Comparison of ENCODE assay signal across 21 cellular contexts in genomic region chr11:30560345-30561106, GRCh38. TPM values are rescaled to one million over a fixed set of nuclear protein-coding genes. Genes with fewer than 3 reads are reported as not detected.
A peak's percentile ranks its signal among the peaks of the same experiment; 100 is the strongest.
DNase-seq lines count a peak whose midpoint lies in the region; ATAC-seq and TF ChIP-seq lines count a peak whose summit lies in the region.
"Had no signal": no experiment of that assay in that cellular context is flagged by ENCODE, and none has a peak within 500 bp of the region (broad histone marks: within the 10 kb centered on the region; RNA-seq: fewer than 3 reads in every experiment).

No MANE protein-coding gene starts in this region.

- no peak overlapping the region for H3K27ac Mint-ChIP-seq in activated T-helper 2 cell treated with anti-CD3 and anti-CD28 coated beads, Interferon-gamma antibody, Interleukin-2, Interleukin-4, amounts not matched to agents 10 μg/mL and 5 μg/mL and 100 μg/mL, durations not matched to agents 14 hours and 24 hours and 36 hours
- H3K27ac Mint-ChIP-seq: activated B cell treated with CpG ODN at 0.5 μM for 24 hours; CD8-positive, alpha-beta memory T cell; T-cell had no signal

- H3K27ac ChIP-seq in BLaER1 treated with 17β-estradiol and CSF1 and Interleukin-3, amounts not matched to agents 10 nM and 100 nM = no peak overlapping the region
- H3K27ac ChIP-seq in SJSA1 (peak overlapping the region; percentile 49), gastroesophageal sphincter (peak overlapping the region in 1 of 4 donors; percentile 11), ovary (no peak overlapping the region), caudate nucleus (ENCODE audit: low read depth, low read length) (no peak overlapping the region)
- H3K27ac ChIP-seq: brain microvascular endothelial cell, GM23248, neutrophil had no signal

- H3K9ac ChIP-seq in BLaER1 treated with 17β-estradiol and CSF1 and Interleukin-3, amounts not matched to agents 10 nM and 100 nM = 0 out of 22 replicates have a peak overlapping the region, but pooled peaks of 1 of the 11 experiments have one; percentile 39
- H3K9ac ChIP-seq: GM23248 had no signal

- ATAC-seq in gastroesophageal sphincter (no peak), HG02571 (IDR thresholded peaks at IDR 0.05; ENCODE audit: unreplicated experiment) (no peak)
- ATAC-seq: T-cell had no signal

- intact Hi-C loops in ovary (cut with DNase I) = no loop called here
- intact Hi-C loops in activated T-helper 2 cell treated with anti-CD3 and anti-CD28 coated beads, Interferon-gamma antibody, Interleukin-2, Interleukin-4, amounts not matched to agents 10 μg/mL and 5 μg/mL and 100 μg/mL, durations not matched to agents 14 hours and 24 hours and 36 hours (cut with micrococcal nuclease) = no loop called here

- H3K27me3 ChIP-seq in BLaER1 treated with 17β-estradiol and CSF1 and Interleukin-3, amounts not matched to agents 10 nM and 100 nM = no peaks in the 10 kb centered on the region
- no peaks in the 10 kb centered on the region for H3K27me3 ChIP-seq in SJSA1 (replicated peaks)
- H3K27me3 ChIP-seq in gastroesophageal sphincter = no peaks in the 10 kb centered on the region
- no peaks in the 10 kb centered on the region for H3K27me3 ChIP-seq in ovary
- H3K27me3 ChIP-seq: brain microvascular endothelial cell had no signal

- H3K4me2 ChIP-seq in BLaER1 treated with 17β-estradiol and CSF1 and Interleukin-3, amounts not matched to agents 10 nM and 100 nM = peak overlapping the region in 9 of 11 experiments; percentile 0 to 65 (median 21); a peak in 10 of 22 replicates

- H4K20me1 ChIP-seq in BLaER1 treated with 17β-estradiol and CSF1 and Interleukin-3, amounts not matched to agents 10 nM and 100 nM = no peaks in the 10 kb centered on the region

- TF ChIP-seq POLR2A in gastroesophageal sphincter (IDR thresholded peaks at IDR 0.05) = no peak
- no peak for TF ChIP-seq POLR2A in ovary (IDR thresholded peaks at IDR 0.05)

- H3K27me3 Mint-ChIP-seq in activated T-helper 2 cell treated with anti-CD3 and anti-CD28 coated beads, Interferon-gamma antibody, Interleukin-2, Interleukin-4, amounts not matched to agents 10 μg/mL and 5 μg/mL and 100 μg/mL, durations not matched to agents 14 hours and 24 hours and 36 hours (ENCODE audit: low read depth) = no peaks in the 10 kb centered on the region
- H3K27me3 Mint-ChIP-seq: CD8-positive, alpha-beta memory T cell; T-cell had no signal

- 46 to 56% methylated on average over 7 of the region's 7 CpGs for WGBS in gastroesophageal sphincter (ENCODE audit: low coverage in 1 of 2), 2 donors
- WGBS in ovary, 3 donors = 46 to 55% (median 52%) methylated on average over 7 of the region's 7 CpGs

- DNase-seq in SJSA1 (ENCODE audit: low read depth in 1 of 2, low spot score in 2 of 2) = peak; percentile 42 to 56
- DNase-seq in ovary = no peak
- DNase-seq in activated T-helper 2 cell treated with anti-CD3 and anti-CD28 coated beads, Interferon-gamma antibody, Interleukin-2, Interleukin-4, amounts not matched to agents 10 μg/mL and 5 μg/mL and 100 μg/mL, durations not matched to agents 14 hours and 24 hours and 36 hours (ENCODE audit: low spot score) = no peak
- DNase-seq in caudate nucleus (lab: John Stamatoyannopoulos, UW) = no peak
- DNase-seq in cerebellum (ENCODE audit: low spot score) = no peak
- DNase-seq: ACHN; activated B cell treated with CpG ODN at 0.5 μM for 24 hours; brain microvascular endothelial cell; CD8-positive, alpha-beta memory T cell; effector CD4-positive, alpha-beta T cell; GM23248; NCI-H2029 treated with DMSO at 0.1 percent for 48 hours; NCI-H82; RPMI8226; small intestine; stimulated activated naive CD4-positive, alpha-beta T cell treated with Interleukin-2 at 50 U/mL for 16 hours; T-cell had no signal

- H3K4me1 Mint-ChIP-seq in activated T-helper 2 cell treated with anti-CD3 and anti-CD28 coated beads, Interferon-gamma antibody, Interleukin-2, Interleukin-4, amounts not matched to agents 10 μg/mL and 5 μg/mL and 100 μg/mL, durations not matched to agents 14 hours and 24 hours and 36 hours (ENCODE audit: low read depth) = no peaks in the 10 kb centered on the region
- H3K4me1 Mint-ChIP-seq: activated B cell treated with CpG ODN at 0.5 μM for 24 hours; CD8-positive, alpha-beta memory T cell; T-cell had no signal

- peaks cover 0 to 11% (median 0%) of the 10 kb centered on the region in 11 experiments; a peak in 3 of 22 replicates for H3K9me3 ChIP-seq in BLaER1 treated with 17β-estradiol and CSF1 and Interleukin-3, amounts not matched to agents 10 nM and 100 nM (replicated peaks in 1 of 11)
- H3K9me3 ChIP-seq in SJSA1 (replicated peaks) (no peaks in the 10 kb centered on the region), gastroesophageal sphincter (no peaks in the 10 kb centered on the region), ovary (no peaks in the 10 kb centered on the region)
- H3K9me3 ChIP-seq: neutrophil had no signal

- H3K9me3 Mint-ChIP-seq in activated T-helper 2 cell treated with anti-CD3 and anti-CD28 coated beads, Interferon-gamma antibody, Interleukin-2, Interleukin-4, amounts not matched to agents 10 μg/mL and 5 μg/mL and 100 μg/mL, durations not matched to agents 14 hours and 24 hours and 36 hours = no peaks in the 10 kb centered on the region
- H3K9me3 Mint-ChIP-seq: activated B cell treated with CpG ODN at 0.5 μM for 24 hours, T-cell had no signal

- peaks cover 0 to 5% (median 0%) of the 10 kb centered on the region in 11 experiments; a peak in 3 of 22 replicates for H3K36me3 ChIP-seq in BLaER1 treated with 17β-estradiol and CSF1 and Interleukin-3, amounts not matched to agents 10 nM and 100 nM
- H3K36me3 ChIP-seq in SJSA1 (no peaks in the 10 kb centered on the region), gastroesophageal sphincter (no peaks in the 10 kb centered on the region), ovary (no peaks in the 10 kb centered on the region)
- H3K36me3 ChIP-seq: brain microvascular endothelial cell, neutrophil had no signal

- no peak overlapping the region for H3K4me3 ChIP-seq in BLaER1 treated with 17β-estradiol and CSF1 and Interleukin-3, amounts not matched to agents 10 nM and 100 nM
- H3K4me3 ChIP-seq in SJSA1 (peak overlapping the region; percentile 22), gastroesophageal sphincter (peak overlapping the region; percentile 15 to 24), ovary (peak overlapping the region; percentile 7)
- H3K4me3 ChIP-seq: GM23248 had no signal

- no peaks in the 10 kb centered on the region for H3K36me3 Mint-ChIP-seq in activated T-helper 2 cell treated with anti-CD3 and anti-CD28 coated beads, Interferon-gamma antibody, Interleukin-2, Interleukin-4, amounts not matched to agents 10 μg/mL and 5 μg/mL and 100 μg/mL, durations not matched to agents 14 hours and 24 hours and 36 hours (ENCODE audit: low read depth)
- H3K36me3 Mint-ChIP-seq: CD8-positive, alpha-beta memory T cell; T-cell had no signal

- peaks cover 0 to 16% (median 0%) of the 10 kb centered on the region in 10 experiments; a peak in 4 of 20 replicates for H3K4me1 ChIP-seq in BLaER1 treated with 17β-estradiol and CSF1 and Interleukin-3, amounts not matched to agents 10 nM and 100 nM
- H3K4me1 ChIP-seq in SJSA1 (replicated peaks) (peaks cover 13% of the 10 kb centered on the region), gastroesophageal sphincter (no peaks in the 10 kb centered on the region), ovary (ENCODE audit: insufficient read depth) (no peaks in the 10 kb centered on the region)

- TF ChIP-seq CTCF in gastroesophageal sphincter (IDR thresholded peaks at IDR 0.05) = no peak
- no peak for TF ChIP-seq CTCF in ovary (IDR thresholded peaks at IDR 0.05)

- TF ChIP-seq EP300 in gastroesophageal sphincter (IDR thresholded peaks at IDR 0.05) (no peak), ovary (IDR thresholded peaks at IDR 0.05) (no peak)

- H3K4me3 Mint-ChIP-seq in activated T-helper 2 cell treated with anti-CD3 and anti-CD28 coated beads, Interferon-gamma antibody, Interleukin-2, Interleukin-4, amounts not matched to agents 10 μg/mL and 5 μg/mL and 100 μg/mL, durations not matched to agents 14 hours and 24 hours and 36 hours (ENCODE audit: low read depth) = no peak overlapping the region
- H3K4me3 Mint-ChIP-seq: activated B cell treated with CpG ODN at 0.5 μM for 24 hours, T-cell had no signal

RNA-seq across cellular contexts. Expression of gene MPPED2, which starts 25.6 kb away (rescaled TPM):
- not detected in 2 replicates for total RNA-seq in SJSA1 (2014; rRNA removed; shearing (Covaris generic))
- total RNA-seq in gastroesophageal sphincter (10 to 100 TPM in 1 of 4 donors, 1 to 10 TPM in 3; 1.4 to 17.9 (median 5.3) TPM), ovary (10 to 100 TPM in 1 of 7 donors, 1 to 10 TPM in 4, under 1 TPM in 2; 0.30 to 10.1 (median 2.9) TPM), cerebellum (50.4 TPM)
- polyA plus RNA-seq in ovary = 1 to 10 TPM in 1 of 2 donors, under 1 TPM in 1; 0.54 to 7.6 TPM
- total RNA-seq in activated T-helper 2 cell treated with anti-CD3 and anti-CD28 coated beads, Interferon-gamma antibody, Interleukin-2, Interleukin-4, amounts not matched to agents 10 μg/mL and 5 μg/mL and 100 μg/mL, durations not matched to agents 14 hours and 24 hours and 36 hours = not detected in 2 replicates
- total RNA-seq: CD8-positive, alpha-beta memory T cell; GM23248 had no signal
- polyA plus RNA-seq: GM23248 had no signal

Comparison
In these comparisons a context has a peak if more than half of its experiments do, and no peak if none do; other contexts are left out.
1. H3K4me3 ChIP-seq: peak in SJSA1 (single experiment), gastroesophageal sphincter (2 of 2) and ovary (single experiment); none in BLaER1 treated with 17β-estradiol and CSF1 and Interleukin-3, amounts not matched to agents 10 nM and 100 nM (0 of 10).
2. DNase-seq: peak in SJSA1 (2 of 2); none in ovary (0 of 5), activated T-helper 2 cell treated with anti-CD3 and anti-CD28 coated beads, Interferon-gamma antibody, Interleukin-2, Interleukin-4, amounts not matched to agents 10 μg/mL and 5 μg/mL and 100 μg/mL, durations not matched to agents 14 hours and 24 hours and 36 hours (single experiment), caudate nucleus (0 of 61) and cerebellum (single experiment).